ENCODE assay signal across 1 cellular context in the genomic region with DNA sequence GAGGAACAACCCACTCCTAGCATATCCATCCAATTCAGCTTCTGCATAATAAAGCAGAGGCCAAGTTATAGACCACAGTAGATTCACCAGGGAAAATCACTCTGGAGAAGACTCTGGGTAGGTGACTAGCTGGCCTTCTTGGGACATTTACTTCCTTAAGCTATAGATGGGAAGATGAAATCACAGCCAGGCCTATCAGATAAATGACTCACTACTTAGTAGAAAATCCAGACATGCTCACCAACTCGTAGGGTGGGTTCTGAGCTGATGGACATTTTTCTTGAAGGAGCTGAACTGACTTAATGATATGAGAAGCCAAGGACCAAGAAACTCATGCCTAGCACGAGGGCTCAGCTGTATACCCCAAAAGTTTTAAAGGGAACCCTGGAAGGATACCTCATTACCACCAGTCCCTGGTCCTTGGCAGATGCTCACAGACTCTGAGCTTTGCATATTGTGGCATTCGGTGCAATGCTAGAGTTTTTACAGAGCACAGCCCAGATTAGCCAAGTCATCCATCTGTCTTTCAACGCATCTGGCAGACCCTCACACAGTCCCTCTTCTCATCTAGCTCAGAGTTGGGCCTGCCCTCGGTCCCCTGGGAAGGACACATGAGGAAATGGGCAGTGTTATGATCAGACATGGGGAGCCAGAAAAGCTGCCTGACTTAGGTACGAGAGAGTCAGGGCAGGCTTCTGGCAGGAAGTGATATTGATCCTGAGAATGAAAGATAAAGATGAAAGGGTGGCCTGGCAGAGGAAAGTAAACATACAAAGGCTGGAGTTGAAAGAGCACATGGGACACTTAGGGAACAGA.
TF ChIP-seq lines count a peak whose summit lies in the region.

No MANE protein-coding gene starts in this region.

TF ChIP-seq in HepG2, 621 proteins besides CTCF, POLR2A, EP300 and RAD21 (continued from another document and continues in another):
- TF ChIP-seq MED8 (CRISPR knock-in tag; IDR thresholded peaks at IDR 0.05; ENCODE audit: insufficient replicate concordance) (peak; percentile 59), CREM (IDR thresholded peaks at IDR 0.05) (peak; percentile 91), CREM (CRISPR knock-in tag; IDR thresholded peaks at IDR 0.05) (no peak), ARHGAP35 (CRISPR knock-in tag; IDR thresholded peaks at IDR 0.05; ENCODE audit: borderline replicate concordance) (no peak), ATF3 (CRISPR knock-in tag; IDR thresholded peaks at IDR 0.05) (peak; percentile 25; the same call in 1 of the 2 replicates), ZNF484 (CRISPR knock-in tag; IDR thresholded peaks at IDR 0.05; ENCODE audit: borderline replicate concordance, low read depth) (no peak), ELF3 (CRISPR knock-in tag; IDR thresholded peaks at IDR 0.05) (peak; percentile 98), AKAP8 (CRISPR knock-in tag; IDR thresholded peaks at IDR 0.05) (no peak), RFX5 (IDR thresholded peaks at IDR 0.05; ENCODE audit: low read depth, low read length) (no peak), XBP1 (CRISPR knock-in tag; IDR thresholded peaks at IDR 0.05) (no peak), ZNF770 (CRISPR knock-in tag; IDR thresholded peaks at IDR 0.05) (no peak), ZNF143 (CRISPR knock-in tag; IDR thresholded peaks at IDR 0.05) (peak; percentile 34; the same call in 1 of the 2 replicates), ZNF3 (CRISPR knock-in tag; IDR thresholded peaks at IDR 0.05) (no peak; the same call in 1 of the 2 replicates), ZNF720 (CRISPR knock-in tag; IDR thresholded peaks at IDR 0.05) (no peak), ZNF383 (CRISPR knock-in tag; IDR thresholded peaks at IDR 0.05; ENCODE audit: borderline replicate concordance) (no peak), TCF7L2 (IDR thresholded peaks at IDR 0.05; ENCODE audit: low read depth, low read length) (peak; percentile 95), CBX1 (IDR thresholded peaks at IDR 0.05; ENCODE audit: low read depth) (no peak), ZSCAN31 (CRISPR knock-in tag; IDR thresholded peaks at IDR 0.05; ENCODE audit: low read depth) (no peak), NR0B2 (CRISPR knock-in tag; IDR thresholded peaks at IDR 0.05) (no peak), SATB2 (CRISPR knock-in tag; IDR thresholded peaks at IDR 0.05) (no peak), RBFOX2 (IDR thresholded peaks at IDR 0.05; ENCODE audit: low read depth, low read length) (peak; percentile 49), EED (CRISPR knock-in tag; IDR thresholded peaks at IDR 0.05) (no peak), ZNF558 (CRISPR knock-in tag; IDR thresholded peaks at IDR 0.05; ENCODE audit: borderline replicate concordance) (peak; percentile 27; the same call in 1 of the 2 replicates), ZBTB33 (CRISPR knock-in tag; IDR thresholded peaks at IDR 0.05) (no peak), ZNF317 (CRISPR knock-in tag; IDR thresholded peaks at IDR 0.05) (peak; percentile 58; the same call in 1 of the 2 replicates), PHF21A (CRISPR knock-in tag; IDR thresholded peaks at IDR 0.05) (peak; percentile 99), KDM6A (CRISPR knock-in tag; IDR thresholded peaks at IDR 0.05; ENCODE audit: low read depth) (peak; percentile 91), ZNF367 (CRISPR knock-in tag; IDR thresholded peaks at IDR 0.05; ENCODE audit: borderline replicate concordance) (no peak), CENPT (CRISPR knock-in tag; IDR thresholded peaks at IDR 0.05; ENCODE audit: low read depth) (no peak), ZNF709 (CRISPR knock-in tag; IDR thresholded peaks at IDR 0.05) (no peak), MLLT10 (CRISPR knock-in tag; IDR thresholded peaks at IDR 0.05) (no peak), DNMT1 (CRISPR knock-in tag; IDR thresholded peaks at IDR 0.05) (no peak), RELA (CRISPR knock-in tag; IDR thresholded peaks at IDR 0.05) (no peak), ATRX (CRISPR knock-in tag; IDR thresholded peaks at IDR 0.05; ENCODE audit: borderline replicate concordance) (no peak), JARID2 (CRISPR knock-in tag; IDR thresholded peaks at IDR 0.05; ENCODE audit: insufficient replicate concordance) (no peak), RNF2 (conservative IDR thresholded peaks at IDR 0.05; ENCODE audit: low read depth) (no peak), NFE2 (CRISPR knock-in tag; IDR thresholded peaks at IDR 0.05) (peak; percentile 33; the same call in 1 of the 2 replicates), NR1H2 (CRISPR knock-in tag; IDR thresholded peaks at IDR 0.05; ENCODE audit: borderline replicate concordance, low read depth) (no peak), ZNF354B (CRISPR knock-in tag; IDR thresholded peaks at IDR 0.05) (no peak), ZNF552 (CRISPR knock-in tag; IDR thresholded peaks at IDR 0.05; ENCODE audit: borderline replicate concordance) (no peak), ZNF225 (CRISPR knock-in tag; IDR thresholded peaks at IDR 0.05) (no peak), NFE2L1 (CRISPR knock-in tag; IDR thresholded peaks at IDR 0.05; ENCODE audit: borderline replicate concordance) (no peak), HINFP (CRISPR knock-in tag; IDR thresholded peaks at IDR 0.05; ENCODE audit: low read depth) (no peak; the same call in 1 of the 2 replicates), ARNT2 (CRISPR knock-in tag; IDR thresholded peaks at IDR 0.05; ENCODE audit: low read depth) (no peak), PAX8 (CRISPR knock-in tag; IDR thresholded peaks at IDR 0.05; ENCODE audit: borderline replicate concordance) (no peak), RFX1 (IDR thresholded peaks at IDR 0.05) (no peak)
- TF ChIP-seq, protein P1, sequence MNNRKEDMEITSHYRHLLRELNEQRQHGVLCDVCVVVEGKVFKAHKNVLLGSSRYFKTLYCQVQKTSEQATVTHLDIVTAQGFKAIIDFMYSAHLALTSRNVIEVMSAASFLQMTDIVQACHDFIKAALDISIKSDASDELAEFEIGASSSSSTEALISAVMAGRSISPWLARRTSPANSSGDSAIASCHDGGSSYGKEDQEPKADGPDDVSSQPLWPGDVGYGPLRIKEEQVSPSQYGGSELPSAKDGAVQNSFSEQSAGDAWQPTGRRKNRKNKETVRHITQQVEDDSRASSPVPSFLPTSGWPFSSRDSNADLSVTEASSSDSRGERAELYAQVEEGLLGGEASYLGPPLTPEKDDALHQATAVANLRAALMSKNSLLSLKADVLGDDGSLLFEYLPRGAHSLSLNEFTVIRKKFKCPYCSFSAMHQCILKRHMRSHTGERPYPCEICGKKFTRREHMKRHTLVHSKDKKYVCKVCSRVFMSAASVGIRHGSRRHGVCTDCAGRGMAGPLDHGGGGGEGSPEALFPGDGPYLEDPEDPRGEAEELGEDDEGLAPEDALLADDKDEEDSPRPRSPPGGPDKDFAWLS (CRISPR knock-in tag; IDR thresholded peaks at IDR 0.05; ENCODE audit: borderline replicate concordance) = no peak
- TF ChIP-seq, protein P2, sequence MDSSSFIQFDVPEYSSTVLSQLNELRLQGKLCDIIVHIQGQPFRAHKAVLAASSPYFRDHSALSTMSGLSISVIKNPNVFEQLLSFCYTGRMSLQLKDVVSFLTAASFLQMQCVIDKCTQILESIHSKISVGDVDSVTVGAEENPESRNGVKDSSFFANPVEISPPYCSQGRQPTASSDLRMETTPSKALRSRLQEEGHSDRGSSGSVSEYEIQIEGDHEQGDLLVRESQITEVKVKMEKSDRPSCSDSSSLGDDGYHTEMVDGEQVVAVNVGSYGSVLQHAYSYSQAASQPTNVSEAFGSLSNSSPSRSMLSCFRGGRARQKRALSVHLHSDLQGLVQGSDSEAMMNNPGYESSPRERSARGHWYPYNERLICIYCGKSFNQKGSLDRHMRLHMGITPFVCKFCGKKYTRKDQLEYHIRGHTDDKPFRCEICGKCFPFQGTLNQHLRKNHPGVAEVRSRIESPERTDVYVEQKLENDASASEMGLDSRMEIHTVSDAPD (CRISPR knock-in tag; IDR thresholded peaks at IDR 0.05) = peak; percentile 85
- TF ChIP-seq, protein P3, sequence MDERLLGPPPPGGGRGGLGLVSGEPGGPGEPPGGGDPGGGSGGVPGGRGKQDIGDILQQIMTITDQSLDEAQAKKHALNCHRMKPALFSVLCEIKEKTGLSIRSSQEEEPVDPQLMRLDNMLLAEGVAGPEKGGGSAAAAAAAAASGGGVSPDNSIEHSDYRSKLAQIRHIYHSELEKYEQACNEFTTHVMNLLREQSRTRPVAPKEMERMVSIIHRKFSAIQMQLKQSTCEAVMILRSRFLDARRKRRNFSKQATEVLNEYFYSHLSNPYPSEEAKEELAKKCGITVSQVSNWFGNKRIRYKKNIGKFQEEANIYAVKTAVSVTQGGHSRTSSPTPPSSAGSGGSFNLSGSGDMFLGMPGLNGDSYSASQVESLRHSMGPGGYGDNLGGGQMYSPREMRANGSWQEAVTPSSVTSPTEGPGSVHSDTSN (CRISPR knock-in tag; IDR thresholded peaks at IDR 0.05) = no peak
- TF ChIP-seq, protein P4, sequence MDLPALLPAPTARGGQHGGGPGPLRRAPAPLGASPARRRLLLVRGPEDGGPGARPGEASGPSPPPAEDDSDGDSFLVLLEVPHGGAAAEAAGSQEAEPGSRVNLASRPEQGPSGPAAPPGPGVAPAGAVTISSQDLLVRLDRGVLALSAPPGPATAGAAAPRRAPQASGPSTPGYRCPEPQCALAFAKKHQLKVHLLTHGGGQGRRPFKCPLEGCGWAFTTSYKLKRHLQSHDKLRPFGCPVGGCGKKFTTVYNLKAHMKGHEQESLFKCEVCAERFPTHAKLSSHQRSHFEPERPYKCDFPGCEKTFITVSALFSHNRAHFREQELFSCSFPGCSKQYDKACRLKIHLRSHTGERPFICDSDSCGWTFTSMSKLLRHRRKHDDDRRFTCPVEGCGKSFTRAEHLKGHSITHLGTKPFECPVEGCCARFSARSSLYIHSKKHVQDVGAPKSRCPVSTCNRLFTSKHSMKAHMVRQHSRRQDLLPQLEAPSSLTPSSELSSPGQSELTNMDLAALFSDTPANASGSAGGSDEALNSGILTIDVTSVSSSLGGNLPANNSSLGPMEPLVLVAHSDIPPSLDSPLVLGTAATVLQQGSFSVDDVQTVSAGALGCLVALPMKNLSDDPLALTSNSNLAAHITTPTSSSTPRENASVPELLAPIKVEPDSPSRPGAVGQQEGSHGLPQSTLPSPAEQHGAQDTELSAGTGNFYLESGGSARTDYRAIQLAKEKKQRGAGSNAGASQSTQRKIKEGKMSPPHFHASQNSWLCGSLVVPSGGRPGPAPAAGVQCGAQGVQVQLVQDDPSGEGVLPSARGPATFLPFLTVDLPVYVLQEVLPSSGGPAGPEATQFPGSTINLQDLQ (CRISPR knock-in tag; IDR thresholded peaks at IDR 0.05) = no peak
- TF ChIP-seq, protein P5, sequence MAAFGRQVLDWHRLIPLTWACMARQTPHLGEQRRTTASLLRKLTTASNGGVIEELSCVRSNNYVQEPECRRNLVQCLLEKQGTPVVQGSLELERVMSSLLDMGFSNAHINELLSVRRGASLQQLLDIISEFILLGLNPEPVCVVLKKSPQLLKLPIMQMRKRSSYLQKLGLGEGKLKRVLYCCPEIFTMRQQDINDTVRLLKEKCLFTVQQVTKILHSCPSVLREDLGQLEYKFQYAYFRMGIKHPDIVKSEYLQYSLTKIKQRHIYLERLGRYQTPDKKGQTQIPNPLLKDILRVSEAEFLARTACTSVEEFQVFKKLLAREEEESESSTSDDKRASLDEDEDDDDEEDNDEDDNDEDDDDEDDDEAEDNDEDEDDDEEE (CRISPR knock-in tag; IDR thresholded peaks at IDR 0.05) = no peak
- TF ChIP-seq, protein P6, sequence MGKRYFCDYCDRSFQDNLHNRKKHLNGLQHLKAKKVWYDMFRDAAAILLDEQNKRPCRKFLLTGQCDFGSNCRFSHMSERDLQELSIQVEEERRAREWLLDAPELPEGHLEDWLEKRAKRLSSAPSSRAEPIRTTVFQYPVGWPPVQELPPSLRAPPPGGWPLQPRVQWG (CRISPR knock-in tag; IDR thresholded peaks at IDR 0.05; ENCODE audit: borderline replicate concordance, low read depth) = no peak
